Comparison of ENCODE assay signal across 12 cellular contexts in the genomic region with DNA sequence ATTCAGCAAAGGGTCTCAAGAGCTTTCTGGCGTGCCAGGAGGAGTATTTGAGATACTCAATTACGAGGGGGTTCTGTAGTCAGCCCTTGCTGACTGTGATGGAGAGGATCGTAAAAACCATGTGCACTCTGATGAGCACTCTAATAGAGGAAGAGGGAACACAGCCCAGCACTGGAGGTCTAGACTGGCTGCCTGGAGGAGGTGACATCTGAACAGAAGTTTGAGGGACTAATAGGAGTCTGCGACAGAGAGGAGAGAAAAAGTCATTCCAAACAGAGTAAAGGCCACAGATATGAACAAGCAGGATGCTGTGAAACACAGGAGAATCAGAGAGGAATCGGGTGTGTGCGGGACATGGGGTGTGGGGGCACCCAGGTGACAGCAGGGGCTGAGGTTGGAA.
"Had no signal": no experiment of that assay in that cellular context is flagged by ENCODE, and none has a peak within 500 bp of the region (broad histone marks: within the 10 kb centered on the region; RNA-seq: fewer than 3 reads in every experiment).

No MANE protein-coding gene starts in this region.

- H3K36me3 ChIP-seq: cardiac muscle cell had no signal

- H3K9me3 ChIP-seq: testis had no signal

- H3K27ac ChIP-seq: cardiac muscle cell, testis had no signal

- H3K4me3 ChIP-seq: cardiac muscle cell, testis had no signal

- DNase-seq: activated CD4-positive, alpha-beta T cell treated with anti-CD3 and anti-CD28 coated beads for 36 hours; activated CD4-positive, alpha-beta T cell treated with anti-CD3 and anti-CD28 coated beads, Interleukin-2, amount 50 U/mL, for 48 hours; activated gamma-delta T cell treated with Interleukin-2 at 50 U/mL for 16 hours; activated naive CD8-positive, alpha-beta T cell treated with anti-CD3 and anti-CD28 coated beads for 36 hours; amniotic stem cell; dermis blood vessel endothelial cell; effector memory CD8-positive, alpha-beta T cell; occipital lobe; stimulated activated CD4-positive, alpha-beta T cell treated with anti-CD3 and anti-CD28 coated beads, Interleukin-2, amount 100 ng/mL, for 24 hours; testis had no signal

- ATAC-seq: activated CD4-positive, alpha-beta T cell treated with anti-CD3 and anti-CD28 coated beads for 36 hours; effector memory CD8-positive, alpha-beta T cell; WTC11 had no signal

- H3K27me3 ChIP-seq: cardiac muscle cell, testis had no signal

- H3K4me1 ChIP-seq: testis had no signal
